8 cellular contexts compared by ENCODE assay signal in genomic region chr10:59625842-59626522, GRCh38.
DNase-seq lines count a peak whose midpoint lies in the region; ATAC-seq and TF ChIP-seq lines count a peak whose summit lies in the region.

No MANE protein-coding gene starts in this region.

- peak; percentile 95 for TF ChIP-seq CTCF in PC-9 (conservative IDR thresholded peaks at IDR 0.05)
- peak; percentile 65 to 87 for TF ChIP-seq CTCF in right atrium auricular region (IDR thresholded peaks at IDR 0.05)

- no peaks in the 10 kb centered on the region for H3K36me3 ChIP-seq in PC-9 (ENCODE audit: low read depth)
- H3K36me3 ChIP-seq in right atrium auricular region = no peaks in the 10 kb centered on the region

- H3F3A ChIP-seq in PC-9 (ENCODE audit: insufficient read depth, low read depth) = no peaks in the 10 kb centered on the region; the same call in 1 of the 2 replicates

- DNase-seq in SIG-M5 treated with dmso at 0.1 percent for 504 hours (lab: John Stamatoyannopoulos, UW; ENCODE audit: unreplicated experiment) (peak; percentile 66), SIG-M5 (lab: John Stamatoyannopoulos, UW) (no peak), PC-9 (peak; percentile 49 to 68), amygdala (lab: John Stamatoyannopoulos, UW) (peak in 39 of 56 donors; percentile 2 to 73 (median 22)), right atrium auricular region (ENCODE audit: low spot score) (peak; percentile 66), renal cortical epithelial cell (ENCODE audit: low read depth) (peak; percentile 67)
- DNase-seq in Jurkat, Clone E6-1 (ENCODE audit: low read depth, low spot score) = peak; percentile 71

- H3K4me1 ChIP-seq in PC-9 (replicated peaks; ENCODE audit: insufficient read depth) (no peaks in the 10 kb centered on the region), right atrium auricular region (peaks cover 0 to 8% of the 10 kb centered on the region in 2 donors)

- H3K79me2 ChIP-seq in PC-9 (ENCODE audit: low read depth) = no peaks in the 10 kb centered on the region

- intact Hi-C loops in PC-9 (cut with micrococcal nuclease; ENCODE audit: unreplicated experiment) = loop anchor here (1.0 to 5.0 kb wide), 9 partner anchors 183 to 1021 kb away; partner anchors contain the start of gene CCDC6

- no peak overlapping the region for H3K27ac ChIP-seq in PC-9
- H3K27ac ChIP-seq in right atrium auricular region = no peak overlapping the region

- CTCF ChIA-PET in PC-9 (lab: Charles Lee) = interaction anchor here (0.6 to 0.9 kb wide), 6 partner anchors 22 to 506 kb away, joined by 3 to 4 read pairs (median 4); no protein-coding TSS in a partner anchor

- H4K20me1 ChIP-seq in PC-9 (ENCODE audit: insufficient read depth) = no peaks in the 10 kb centered on the region

- H3K9me2 ChIP-seq in PC-9 (ENCODE audit: insufficient read depth) = no peaks in the 10 kb centered on the region; the same call in 1 of the 2 replicates

- no peak overlapping the region for H2AFZ ChIP-seq in PC-9

- peak; percentile 82 for ATAC-seq in GM21825 (IDR thresholded peaks at IDR 0.05; ENCODE audit: unreplicated experiment)

- H3K4me2 ChIP-seq in PC-9 = peak overlapping the region; percentile 9; the same call in 1 of the 2 replicates

- BruUV-seq in PC-9 (replicated peaks; lab: Mats Ljungman, UMichigan) = no TSS peak

- H3K9me3 ChIP-seq in PC-9 (ENCODE audit: insufficient read depth, low read depth) (no peaks in the 10 kb centered on the region), right atrium auricular region (no peaks in the 10 kb centered on the region)

- H3K27me3 ChIP-seq in PC-9 (ENCODE audit: insufficient read depth, low read depth) (0 out of 2 replicates have a peak, but pooled peaks cover 5% of the 10 kb centered on the region), right atrium auricular region (no peaks in the 10 kb centered on the region)

- POLR2A ChIA-PET in PC-9 (lab: Charles Lee; ENCODE audit: unreplicated experiment) = interaction anchor here (0.7 kb wide), 1 partner anchor 45 kb away, joined by 3 read pairs; no protein-coding TSS in a partner anchor

- H3K4me3 ChIP-seq in Jurkat, Clone E6-1 (ENCODE audit: low read length) = no peak overlapping the region
- H3K4me3 ChIP-seq in PC-9 = no peak overlapping the region
- no peak overlapping the region for H3K4me3 ChIP-seq in right atrium auricular region
